9 cellular contexts compared by ENCODE assay signal in the genomic region with DNA sequence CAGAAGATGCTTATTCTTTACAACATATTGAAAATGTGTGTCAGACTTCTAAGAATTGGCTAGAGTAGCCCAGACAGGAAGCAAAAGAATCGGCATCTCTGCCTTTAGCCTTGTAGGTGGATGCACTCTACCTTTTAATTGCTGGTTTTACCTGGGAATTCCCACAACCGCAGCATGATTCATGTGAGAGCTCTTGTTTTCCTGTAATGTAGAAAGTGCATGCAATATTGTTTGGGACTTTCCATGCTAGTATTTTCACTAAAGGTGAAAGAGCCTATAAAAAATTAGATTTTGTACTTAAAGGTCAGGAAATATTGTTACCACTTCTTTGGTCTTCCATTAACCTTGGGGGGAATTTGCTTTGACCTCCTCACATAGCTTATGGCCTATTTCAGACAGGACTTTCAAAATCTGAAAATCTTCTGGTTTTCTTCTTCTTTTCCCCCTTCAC.
A peak's percentile ranks its signal among the peaks of the same experiment; 100 is the strongest.
DNase-seq lines count a peak whose midpoint lies in the region; ATAC-seq lines count a peak whose summit lies in the region.
"Had no signal": no experiment of that assay in that cellular context is flagged by ENCODE, and none has a peak within 500 bp of the region (broad histone marks: within the 10 kb centered on the region; RNA-seq: fewer than 3 reads in every experiment).

No MANE protein-coding gene starts in this region.

- peak in 2 of 3 donors; percentile 9 to 18 for DNase-seq in effector memory CD4-positive, alpha-beta T cell
- DNase-seq in Right ventricle myocardium inferior (ENCODE audit: missing footprints) = no peak
- no peak for DNase-seq in SHP77 treated with DMSO at 0.1 percent for 48 hours (lab: John Stamatoyannopoulos, UW)
- no peak for DNase-seq in NCI-H1417 treated with DMSO at 0.1 percent for 48 hours (lab: John Stamatoyannopoulos, UW)
- no peak for DNase-seq in EL
- DNase-seq: pancreas had no signal

- H3K27me3 ChIP-seq in effector memory CD4-positive, alpha-beta T cell (replicated peaks; ENCODE audit: control insufficient read depth, insufficient read depth, low read length, poor library complexity, severe bottlenecking) = no peaks in the 10 kb centered on the region

- H3K9me3 ChIP-seq in effector memory CD4-positive, alpha-beta T cell (ENCODE audit: control insufficient read depth, low read length) = no peaks in the 10 kb centered on the region
- H3K9me3 ChIP-seq: pancreas had no signal

- no peak overlapping the region for H3K27ac ChIP-seq in effector memory CD4-positive, alpha-beta T cell (ENCODE audit: insufficient read depth, low read length, poor library complexity, severe bottlenecking)

- H3K4me1 ChIP-seq in effector memory CD4-positive, alpha-beta T cell (ENCODE audit: control insufficient read depth, insufficient read depth, low read length, poor library complexity, severe bottlenecking) = peaks cover 3% of the 10 kb centered on the region
- H3K4me1 ChIP-seq: pancreas had no signal

- no peaks in the 10 kb centered on the region for H3K36me3 ChIP-seq in effector memory CD4-positive, alpha-beta T cell (ENCODE audit: control insufficient read depth, insufficient read depth, low read length)
- H3K36me3 ChIP-seq: pancreas had no signal

- no peak overlapping the region for H3K4me3 ChIP-seq in effector memory CD4-positive, alpha-beta T cell (ENCODE audit: insufficient read depth, low read depth, low read length, poor library complexity, severe bottlenecking)
- H3K4me3 ChIP-seq: pancreas had no signal

- intact Hi-C loops in Right ventricle myocardium inferior (cut with DNase I) = no loop called here

- ATAC-seq in GM18508 (IDR thresholded peaks at IDR 0.05; ENCODE audit: insufficient read depth, unreplicated experiment) (peak; percentile 58), GM21423 (IDR thresholded peaks at IDR 0.05; ENCODE audit: unreplicated experiment) (peak; percentile 59), HG03469 (IDR thresholded peaks at IDR 0.05; ENCODE audit: unreplicated experiment) (peak; percentile 49), Right ventricle myocardium inferior (no peak)

Comparison
In these comparisons a context has a peak if more than half of its experiments do, and no peak if none do; other contexts are left out.
1. DNase-seq: peak in effector memory CD4-positive, alpha-beta T cell (2 of 3); none in Right ventricle myocardium inferior (single experiment), SHP77 treated with DMSO at 0.1 percent for 48 hours (single experiment), NCI-H1417 treated with DMSO at 0.1 percent for 48 hours (single experiment) and EL (single experiment).